Comparison of ENCODE assay signal across 9 cellular contexts in the genomic region with DNA sequence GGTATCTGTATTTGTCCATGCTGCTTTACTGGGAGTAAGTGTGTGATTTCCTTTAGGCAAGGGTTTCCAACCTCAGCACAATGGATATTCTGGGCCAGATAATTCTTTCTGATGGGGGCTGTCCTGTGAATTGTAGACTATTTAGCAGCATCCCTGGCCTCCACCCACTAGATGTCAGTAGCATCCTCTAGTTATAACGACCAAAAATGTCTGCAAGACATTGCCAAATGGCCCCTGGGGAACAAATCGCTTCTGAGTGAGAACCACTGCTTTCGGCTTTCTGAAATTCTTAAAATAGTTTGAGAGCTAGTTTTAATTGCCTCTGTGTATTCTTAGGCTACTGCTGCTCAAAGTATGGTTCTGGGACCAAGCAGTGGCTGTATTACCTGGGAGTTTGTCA.
A peak's percentile ranks its signal among the peaks of the same experiment; 100 is the strongest.
DNase-seq lines count a peak whose midpoint lies in the region; ATAC-seq and TF ChIP-seq lines count a peak whose summit lies in the region.
"Had no signal": no experiment of that assay in that cellular context is flagged by ENCODE, and none has a peak within 500 bp of the region (broad histone marks: within the 10 kb centered on the region; RNA-seq: fewer than 3 reads in every experiment).

No MANE protein-coding gene starts in this region.

- POLR2A ChIA-PET in activated CD4-positive, alpha-beta T cell treated with anti-CD3 and anti-CD28 coated beads for 36 hours (lab: Charles Lee): no interaction called here
- POLR2A ChIA-PET in MCF 10A (lab: Yijun Ruan, JAX): interaction anchor here (0.6 to 3.4 kb wide), 10 partner anchors 37 to 406 kb away, joined by 3 to 36 read pairs (median 4); partner anchors contain the start of genes GEMIN8 and OFD1

- TF ChIP-seq CTCF in MCF 10A (IDR thresholded peaks at IDR 0.05; ENCODE audit: unreplicated experiment): no peak
- no peak for TF ChIP-seq CTCF in natural killer cell (IDR thresholded peaks at IDR 0.05)

- H3K27me3 Mint-ChIP-seq in activated CD4-positive, alpha-beta T cell treated with anti-CD3 and anti-CD28 coated beads for 36 hours: no peaks in the 10 kb centered on the region
- H3K27me3 Mint-ChIP-seq in MCF 10A (ENCODE audit: insufficient read depth, unreplicated experiment): peaks cover 13% of the 10 kb centered on the region
- H3K27me3 Mint-ChIP-seq in natural killer cell (ENCODE audit: low read depth in 2 of 2): peaks cover 0 to 35% of the 10 kb centered on the region in 2 donors

- H3K9me3 Mint-ChIP-seq in activated CD4-positive, alpha-beta T cell treated with anti-CD3 and anti-CD28 coated beads for 36 hours (ENCODE audit: low read depth): no peaks in the 10 kb centered on the region
- H3K9me3 Mint-ChIP-seq in MCF 10A (ENCODE audit: unreplicated experiment): no peaks in the 10 kb centered on the region
- H3K9me3 Mint-ChIP-seq in natural killer cell: no peaks in the 10 kb centered on the region

- H3K4me1 Mint-ChIP-seq in activated CD4-positive, alpha-beta T cell treated with anti-CD3 and anti-CD28 coated beads for 36 hours: peaks cover 9% of the 10 kb centered on the region
- H3K4me1 Mint-ChIP-seq in MCF 10A (ENCODE audit: insufficient read depth, unreplicated experiment): peaks cover 34% of the 10 kb centered on the region
- no peaks in the 10 kb centered on the region for H3K4me1 Mint-ChIP-seq in natural killer cell

- peak; percentile 25 for DNase-seq in activated CD4-positive, alpha-beta T cell treated with anti-CD3 and anti-CD28 coated beads for 36 hours
- no peak for DNase-seq in activated CD4-positive, alpha-beta T cell treated with anti-CD3 and anti-CD28 coated beads, Interleukin-2, amount 50 U/mL, for 1 hour
- DNase-seq in HT-29 (ENCODE audit: low spot score): peak; percentile 7
- peak; percentile 62 for DNase-seq in MCF 10A (ENCODE audit: unreplicated experiment)
- DNase-seq in retina: peak; percentile 10
- no peak for DNase-seq in natural killer cell
- DNase-seq: transverse colon had no signal

- intact Hi-C loops in activated CD4-positive, alpha-beta T cell treated with anti-CD3 and anti-CD28 coated beads for 36 hours (cut with DNase I, micrococcal nuclease): loop anchor here (1.0 kb wide), 2 partner anchors 133 to 134 kb away; no protein-coding TSS in a partner anchor
- intact Hi-C loops in MCF 10A (cut with micrococcal nuclease) (loop anchor here (5.0 to 10.0 kb wide), 3 partner anchors 39 to 243 kb away; partner anchors contain the start of gene TCEANC), natural killer cell (cut with micrococcal nuclease) (no loop called here)

- no peak overlapping the region for H3K27ac Mint-ChIP-seq in activated CD4-positive, alpha-beta T cell treated with anti-CD3 and anti-CD28 coated beads for 36 hours
- H3K27ac Mint-ChIP-seq in MCF 10A (ENCODE audit: low read depth, unreplicated experiment) (peak overlapping the region; percentile 83), natural killer cell (no peak overlapping the region)

- H3K4me3 Mint-ChIP-seq in activated CD4-positive, alpha-beta T cell treated with anti-CD3 and anti-CD28 coated beads for 36 hours: no peak overlapping the region
- no peak overlapping the region for H3K4me3 Mint-ChIP-seq in MCF 10A (ENCODE audit: unreplicated experiment)
- H3K4me3 Mint-ChIP-seq in natural killer cell: no peak overlapping the region

- BruUV-seq in MCF 10A (replicated peaks; lab: Mats Ljungman, UMichigan): TSS peak; percentile 71

- peak; percentile 52 for ATAC-seq in activated CD4-positive, alpha-beta T cell treated with anti-CD3 and anti-CD28 coated beads for 36 hours
- ATAC-seq in GM19023 (IDR thresholded peaks at IDR 0.05; ENCODE audit: unreplicated experiment) (no peak), GM19397 (IDR thresholded peaks at IDR 0.05; ENCODE audit: unreplicated experiment) (no peak), natural killer cell (no peak)

- H3K36me3 Mint-ChIP-seq in activated CD4-positive, alpha-beta T cell treated with anti-CD3 and anti-CD28 coated beads for 36 hours (ENCODE audit: low read depth): no peaks in the 10 kb centered on the region
- peaks cover 6% of the 10 kb centered on the region for H3K36me3 Mint-ChIP-seq in MCF 10A (ENCODE audit: insufficient read depth, unreplicated experiment)
- no peaks in the 10 kb centered on the region for H3K36me3 Mint-ChIP-seq in natural killer cell

- CTCF ChIA-PET in activated CD4-positive, alpha-beta T cell treated with anti-CD3 and anti-CD28 coated beads for 36 hours (lab: Charles Lee): no interaction called here
- CTCF ChIA-PET in MCF 10A (lab: Yijun Ruan, JAX): interaction anchor here (0.5 to 1.7 kb wide), 14 partner anchors 18 to 1818 kb away, joined by 3 to 8 read pairs (median 3); partner anchors contain the start of genes OFD1 and TRAPPC2

Comparison
In these comparisons a context has a peak if more than half of its experiments do, and no peak if none do; other contexts are left out.
1. DNase-seq: peak in activated CD4-positive, alpha-beta T cell treated with anti-CD3 and anti-CD28 coated beads for 36 hours (single experiment), HT-29 (single experiment), MCF 10A (single experiment) and retina (single experiment); none in activated CD4-positive, alpha-beta T cell treated with anti-CD3 and anti-CD28 coated beads, Interleukin-2, amount 50 U/mL, for 1 hour (single experiment) and natural killer cell (single experiment).